11 cellular contexts compared by ENCODE assay signal in the genomic region with DNA sequence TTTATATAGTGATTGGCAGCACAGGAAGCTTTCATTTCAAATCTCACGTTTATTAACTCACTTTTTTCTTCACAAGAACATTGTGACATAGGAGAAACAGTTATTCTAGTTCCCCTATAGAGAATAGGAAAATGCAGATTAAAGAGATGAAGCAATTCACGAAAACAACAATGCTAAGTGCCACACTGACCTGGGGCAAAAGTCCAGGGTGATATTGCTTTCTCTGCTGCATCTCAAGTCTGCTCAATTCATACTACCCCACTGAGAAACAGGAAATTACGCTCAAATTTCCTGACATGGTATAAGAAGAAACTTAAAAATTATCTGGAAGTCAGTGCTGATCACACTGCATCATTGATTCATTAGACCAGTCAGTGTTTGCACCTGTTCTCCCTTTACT.
"Had no signal": no experiment of that assay in that cellular context is flagged by ENCODE, and none has a peak within 500 bp of the region (broad histone marks: within the 10 kb centered on the region; RNA-seq: fewer than 3 reads in every experiment).

No MANE protein-coding gene starts in this region.

- ATAC-seq: GM23338, HCT116 had no signal

- FAIRE-seq: H1, H54 had no signal

- H3K36me3 ChIP-seq: HAP-1 had no signal

- H3K27ac ChIP-seq: GM23248 had no signal

- H3K4me3 ChIP-seq: GM23248, GM23338, HAP-1 had no signal

- H3K4me1 ChIP-seq: HAP-1 had no signal

- H3K9me3 ChIP-seq: HAP-1 had no signal

- DNase-seq: GM23248, GOT3, H7, H9, HCEC 1CT, HFFc6 had no signal
